Comparison of ENCODE assay signal across 14 cellular contexts in the genomic region with DNA sequence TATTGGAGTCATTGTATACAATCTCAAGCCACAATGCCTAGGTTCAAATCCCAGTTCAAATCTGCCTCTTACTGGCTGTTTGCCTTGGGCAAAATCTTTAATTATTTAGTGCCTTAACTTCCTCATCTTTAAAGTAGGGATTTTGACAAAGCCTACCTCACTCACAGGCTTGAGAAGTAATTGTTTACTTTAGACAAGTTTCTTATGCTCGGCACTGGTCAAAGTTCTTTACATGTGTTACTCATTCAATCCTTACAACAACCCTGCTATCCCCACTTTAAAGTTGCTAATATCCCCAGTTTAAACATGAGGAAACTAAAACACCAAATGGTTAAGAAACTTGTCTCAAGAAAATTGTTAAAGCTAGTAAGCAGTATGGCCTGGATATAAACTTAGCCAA.
A peak's percentile ranks its signal among the peaks of the same experiment; 100 is the strongest.
DNase-seq lines count a peak whose midpoint lies in the region; ATAC-seq and TF ChIP-seq lines count a peak whose summit lies in the region.
"Had no signal": no experiment of that assay in that cellular context is flagged by ENCODE, and none has a peak within 500 bp of the region (broad histone marks: within the 10 kb centered on the region; RNA-seq: fewer than 3 reads in every experiment).

No MANE protein-coding gene starts in this region.

- peak overlapping the region in 2 of 3 experiments; percentile 9 to 80 for H3K27ac Mint-ChIP-seq in nephron
- no peak overlapping the region for H3K27ac Mint-ChIP-seq in stimulated activated naive CD8-positive, alpha-beta T cell treated with anti-CD3 and anti-CD28 coated beads, Interleukin-15, amount 100 ng/mL, for 72 hours
- H3K27ac Mint-ChIP-seq: CD4-positive, alpha-beta T cell had no signal

- H3K4me3 Mint-ChIP-seq in nephron: no peak overlapping the region
- H3K4me3 Mint-ChIP-seq in stimulated activated naive CD8-positive, alpha-beta T cell treated with anti-CD3 and anti-CD28 coated beads, Interleukin-15, amount 100 ng/mL, for 72 hours: no peak overlapping the region
- H3K4me3 Mint-ChIP-seq: CD4-positive, alpha-beta T cell had no signal

- no peaks in the 10 kb centered on the region for H3K4me1 Mint-ChIP-seq in nephron
- H3K4me1 Mint-ChIP-seq in stimulated activated naive CD8-positive, alpha-beta T cell treated with anti-CD3 and anti-CD28 coated beads, Interleukin-15, amount 100 ng/mL, for 72 hours: no peaks in the 10 kb centered on the region

- TF ChIP-seq CTCF in hepatocyte (IDR thresholded peaks at IDR 0.05; ENCODE audit: poor library complexity) (no peak), nephron (IDR thresholded peaks at IDR 0.05; ENCODE audit: unreplicated experiment in 3 of 3) (no peak)

- no peaks in the 10 kb centered on the region for H3K9me2 ChIP-seq in hepatocyte (replicated peaks; ENCODE audit: insufficient read depth)

- no peak overlapping the region for H3K4me3 ChIP-seq in hepatocyte
- H3K4me3 ChIP-seq: GM12878, GM23248, HAP-1 had no signal

- no peaks in the 10 kb centered on the region for H3K27me3 Mint-ChIP-seq in nephron (ENCODE audit: low read depth)
- no peaks in the 10 kb centered on the region for H3K27me3 Mint-ChIP-seq in stimulated activated naive CD8-positive, alpha-beta T cell treated with anti-CD3 and anti-CD28 coated beads, Interleukin-15, amount 100 ng/mL, for 72 hours
- H3K27me3 Mint-ChIP-seq: CD4-positive, alpha-beta T cell had no signal

- no peak overlapping the region for H3K4me2 ChIP-seq in hepatocyte

- H3K4me1 ChIP-seq in hepatocyte (ENCODE audit: insufficient read depth): no peaks in the 10 kb centered on the region
- H3K4me1 ChIP-seq: HAP-1 had no signal

- H3K27me3 ChIP-seq in hepatocyte: no peaks in the 10 kb centered on the region

- H3K36me3 ChIP-seq in hepatocyte (replicated peaks; ENCODE audit: insufficient read depth, low read depth): no peaks in the 10 kb centered on the region
- H3K36me3 ChIP-seq: HAP-1 had no signal

- ATAC-seq in stimulated activated naive CD8-positive, alpha-beta T cell treated with anti-CD3 and anti-CD28 coated beads, Interleukin-15, amount 100 ng/mL, for 72 hours: no peak
- ATAC-seq in HG02884 (IDR thresholded peaks at IDR 0.05; ENCODE audit: unreplicated experiment): no peak
- ATAC-seq: GM12878 had no signal

- H3K79me2 ChIP-seq in hepatocyte: no peaks in the 10 kb centered on the region

- no peaks in the 10 kb centered on the region for H3K9me3 ChIP-seq in hepatocyte (ENCODE audit: low read depth)
- H3K9me3 ChIP-seq: HAP-1 had no signal

- no peaks in the 10 kb centered on the region for H3K9me3 Mint-ChIP-seq in nephron
- H3K9me3 Mint-ChIP-seq in stimulated activated naive CD8-positive, alpha-beta T cell treated with anti-CD3 and anti-CD28 coated beads, Interleukin-15, amount 100 ng/mL, for 72 hours: no peaks in the 10 kb centered on the region
- H3K9me3 Mint-ChIP-seq: CD4-positive, alpha-beta T cell had no signal

- peak overlapping the region; percentile 45 for H3K27ac ChIP-seq in hepatocyte
- H3K27ac ChIP-seq: C4-2B, GM23248 had no signal

- WGBS in hepatocyte (ENCODE audit: low lambda C conversion rate, missing lambda C conversion rate): 21% methylated on average over 1 of the region's 1 CpG

- DNase-seq in LoVo (ENCODE audit: low spot score) (peak; percentile 29), hepatocyte (ENCODE audit: low spot score) (peak; percentile 16), COLO668 (lab: John Stamatoyannopoulos, UW; ENCODE audit: unreplicated experiment) (no peak)
- DNase-seq in stimulated activated naive CD8-positive, alpha-beta T cell treated with anti-CD3 and anti-CD28 coated beads, Interleukin-15, amount 100 ng/mL, for 72 hours: no peak
- no peak for DNase-seq in stimulated activated CD4-positive, alpha-beta T cell treated with anti-CD3 and anti-CD28 coated beads, Interleukin-4, amount 100 ng/mL, for 24 hours
- DNase-seq: AML-193; CD4-positive, alpha-beta T cell; DMS79 treated with DMSO at 0.1 percent for 48 hours; GM23248 had no signal

- H3K36me3 Mint-ChIP-seq in nephron (ENCODE audit: low read depth): no peaks in the 10 kb centered on the region

- H2AFZ ChIP-seq in hepatocyte: no peak overlapping the region
- H2AFZ ChIP-seq: GM23248 had no signal

- no peaks in the 10 kb centered on the region for H4K20me1 ChIP-seq in hepatocyte (ENCODE audit: insufficient read depth, poor library complexity, severe bottlenecking)

Comparison
In these comparisons a context has a peak if more than half of its experiments do, and no peak if none do; other contexts are left out.
1. DNase-seq: peak in LoVo (single experiment) and hepatocyte (single experiment); none in COLO668 (single experiment), stimulated activated naive CD8-positive, alpha-beta T cell treated with anti-CD3 and anti-CD28 coated beads, Interleukin-15, amount 100 ng/mL, for 72 hours (0 of 2) and stimulated activated CD4-positive, alpha-beta T cell treated with anti-CD3 and anti-CD28 coated beads, Interleukin-4, amount 100 ng/mL, for 24 hours (single experiment).
2. H3K27ac Mint-ChIP-seq: peak in nephron (2 of 3); none in stimulated activated naive CD8-positive, alpha-beta T cell treated with anti-CD3 and anti-CD28 coated beads, Interleukin-15, amount 100 ng/mL, for 72 hours (0 of 2).